In genomic region chr4:169810325-169811323, GRCh38 we compare ENCODE assay signal across 8 cellular contexts. TPM values are rescaled to one million over a fixed set of nuclear protein-coding genes. Genes with fewer than 3 reads are reported as not detected.
DNase-seq lines count a peak whose midpoint lies in the region; ATAC-seq and TF ChIP-seq lines count a peak whose summit lies in the region.

No MANE protein-coding gene starts in this region.

- intact Hi-C loops in mammary epithelial cell (cut with micrococcal nuclease) (loop anchor here (1.0 to 5.0 kb wide), 4 partner anchors 198 to 280 kb away; partner anchors contain the start of gene NEK1), left colon (cut with DNase I, micrococcal nuclease) (loop anchor here (5.0 to 10.0 kb wide), 2 partner anchors 234 to 237 kb away; no protein-coding TSS in a partner anchor)

- BruUV-seq in mammary epithelial cell (replicated peaks; lab: Mats Ljungman, UMichigan), result no TSS peak

- ATAC-seq in left colon (peak; percentile 66), HG03097 (IDR thresholded peaks at IDR 0.05; ENCODE audit: low FRiP score, unreplicated experiment) (no peak)

- H3K9me3 ChIP-seq in BLaER1 treated with 17β-estradiol and CSF1 and Interleukin-3, amounts not matched to agents 10 nM and 100 nM (replicated peaks in 1 of 11), result peaks cover 4 to 10% (median 7%) of the 10 kb centered on the region in 11 experiments
- H3K9me3 ChIP-seq in mammary epithelial cell (replicated peaks; ENCODE audit: insufficient read depth, low read length), result peaks cover 2% of the 10 kb centered on the region
- peaks cover 0 to 2% (median 0%) of the 10 kb centered on the region in 4 donors for H3K9me3 ChIP-seq in tibial nerve

- TF ChIP-seq POLR2A in tibial nerve (IDR thresholded peaks at IDR 0.05), result no peak

- in situ Hi-C loops in GM13977 (cut with MboI; ENCODE audit: low pct_unique_long_range_greater_than_20kb, low sequenced_read_pairs, unreplicated experiment), result loop anchor here (10.0 kb wide), 1 partner anchor 234 kb away; no protein-coding TSS in a partner anchor
- in situ Hi-C loops in mammary epithelial cell (cut with MboI; ENCODE audit: low sequenced_read_pairs in 2 of 2), result no loop called here

- 39% methylated on average over 6 of the region's 6 CpGs for WGBS in mammary epithelial cell (ENCODE audit: low coverage, missing lambda C conversion rate)
- WGBS in tibial nerve, 2 donors, result 18 to 30% methylated on average over 6 of the region's 6 CpGs

- H3K36me3 ChIP-seq in BLaER1 treated with 17β-estradiol and CSF1 and Interleukin-3, amounts not matched to agents 10 nM and 100 nM, result 0 out of 22 replicates have a peak, but pooled peaks cover 0 to 2% (median 0%) of the 10 kb centered on the region in 11 experiments
- H3K36me3 ChIP-seq in mammary epithelial cell (ENCODE audit: insufficient read depth, low read length) (no peaks in the 10 kb centered on the region), tibial nerve (no peaks in the 10 kb centered on the region)

- peaks cover 0 to 2% (median 0%) of the 10 kb centered on the region in 11 experiments; a peak in 1 of 22 replicates for H3K27me3 ChIP-seq in BLaER1 treated with 17β-estradiol and CSF1 and Interleukin-3, amounts not matched to agents 10 nM and 100 nM
- H3K27me3 ChIP-seq in mammary epithelial cell (ENCODE audit: insufficient read depth, low read length) (no peaks in the 10 kb centered on the region), tibial nerve (no peaks in the 10 kb centered on the region)

- H3K27ac ChIP-seq in BLaER1 treated with 17β-estradiol and CSF1 and Interleukin-3, amounts not matched to agents 10 nM and 100 nM, result peak overlapping the region in 2 of 11 experiments; percentile 2 to 24; a peak in 3 of 22 replicates
- H3K27ac ChIP-seq in mammary epithelial cell (ENCODE audit: insufficient read depth, low read depth, low read length) (no peak overlapping the region), tibial nerve (no peak overlapping the region)

- H3K4me1 ChIP-seq in BLaER1 treated with 17β-estradiol and CSF1 and Interleukin-3, amounts not matched to agents 10 nM and 100 nM, result peaks cover 10 to 30% (median 19%) of the 10 kb centered on the region in 10 experiments
- no peaks in the 10 kb centered on the region for H3K4me1 ChIP-seq in mammary epithelial cell (ENCODE audit: insufficient read depth, low read length)
- peaks cover 0 to 9% (median 0%) of the 10 kb centered on the region in 4 donors for H3K4me1 ChIP-seq in tibial nerve

- peak overlapping the region in 10 of 11 experiments; percentile 2 to 46 (median 24); a peak in 11 of 22 replicates for H3K4me2 ChIP-seq in BLaER1 treated with 17β-estradiol and CSF1 and Interleukin-3, amounts not matched to agents 10 nM and 100 nM
- H3K4me2 ChIP-seq in mammary epithelial cell (ENCODE audit: insufficient read depth, low read depth, low read length), result no peak overlapping the region

- no peak overlapping the region for H2AFZ ChIP-seq in mammary epithelial cell (ENCODE audit: low read depth, low read length)

- H3K9ac ChIP-seq in BLaER1 treated with 17β-estradiol and CSF1 and Interleukin-3, amounts not matched to agents 10 nM and 100 nM, result no peak overlapping the region
- no peak overlapping the region for H3K9ac ChIP-seq in mammary epithelial cell (ENCODE audit: insufficient read depth, low read length)

- no peaks in the 10 kb centered on the region for H4K20me1 ChIP-seq in BLaER1 treated with 17β-estradiol and CSF1 and Interleukin-3, amounts not matched to agents 10 nM and 100 nM
- no peaks in the 10 kb centered on the region for H4K20me1 ChIP-seq in mammary epithelial cell (ENCODE audit: insufficient read depth, low read length)

- no peak for TF ChIP-seq EP300 in tibial nerve (IDR thresholded peaks at IDR 0.05)

- dilution Hi-C loops in mammary epithelial cell (cut with HindIII; ENCODE audit: low sequenced_read_pairs), result loop anchor here (5.0 kb wide), 1 partner anchor 237 kb away; no protein-coding TSS in a partner anchor

- DNase-seq in GM13977 (ENCODE audit: low spot score), result peak; percentile 62
- peak; percentile 52 for DNase-seq in HT1080 (ENCODE audit: low read depth)
- DNase-seq in NCI-H82 treated with DMSO at 0.1 percent for 48 hours (lab: John Stamatoyannopoulos, UW; ENCODE audit: unreplicated experiment), result peak; percentile 57
- DNase-seq in mammary epithelial cell, result peak; percentile 55
- no peak for DNase-seq in left colon
- peak in 1 of 2 donors; percentile 75 for DNase-seq in tibial nerve (ENCODE audit: low spot score in 2 of 2)

- H3K79me2 ChIP-seq in mammary epithelial cell (ENCODE audit: insufficient read depth, low read length), result no peaks in the 10 kb centered on the region

- H3K4me3 ChIP-seq in BLaER1 treated with 17β-estradiol and CSF1 and Interleukin-3, amounts not matched to agents 10 nM and 100 nM, result no peak overlapping the region
- H3K4me3 ChIP-seq in mammary epithelial cell (replicated peaks in 1 of 3; ENCODE audit: insufficient read depth in 1 of 3, low read depth in 2 of 3, low read length in 3 of 3) (no peak overlapping the region), tibial nerve (no peak overlapping the region)

- TF ChIP-seq CTCF in GM13977 (IDR thresholded peaks at IDR 0.05; ENCODE audit: extremely low read depth, insufficient read depth, missing control alignments), result peak; percentile 78
- peak; percentile 81 to 83 for TF ChIP-seq CTCF in mammary epithelial cell (conservative IDR thresholded peaks at IDR 0.05 in 1 of 2, IDR thresholded peaks at IDR 0.05 in 1 of 2; ENCODE audit: extremely low read depth in 1 of 2, insufficient read depth in 1 of 2, low read depth in 1 of 2, low read length in 2 of 2)
- TF ChIP-seq CTCF in tibial nerve (IDR thresholded peaks at IDR 0.05), result peak; percentile 70 to 83 (median 81)

- CTCF ChIA-PET in mammary epithelial cell (lab: Charles Lee; ENCODE audit: low non-redundant PET), result interaction anchor here (0.6 to 0.7 kb wide), 9 partner anchors 64 to 716 kb away, joined by 3 to 10 read pairs (median 5); partner anchors contain the start of gene NEK1

RNA-seq across cellular contexts. Expression of gene HPF1, which starts 52.9 kb away (rescaled TPM):
- 30.9 and 31.7 TPM in 2 replicates for total RNA-seq in HT1080 (2014; rRNA removed; shearing (Covaris generic))
- 53.1 and 59.9 TPM in 2 replicates for polyA plus RNA-seq in HT1080 (2015; cell fraction: cytosol; rRNA removed)
- polyA plus RNA-seq in HT1080 (2015; cell fraction: nucleus; rRNA removed), result 50.8 and 53.2 TPM in 2 replicates
- total RNA-seq in mammary epithelial cell, result 10 to 100 TPM; 14.7 to 20.0 TPM
- 14.9 TPM for polyA plus RNA-seq in mammary epithelial cell
- 10.5 TPM for polyA minus RNA-seq in mammary epithelial cell
- total RNA-seq in left colon, result 10 to 100 TPM in 1 of 2 donors, 1 to 10 TPM in 1; 8.4 to 10.2 TPM
- total RNA-seq in tibial nerve, result 10 to 100 TPM; 14.1 to 33.9 (median 24.5) TPM

Comparison
In these comparisons a context has a peak if more than half of its experiments do, and no peak if none do; other contexts are left out.
1. DNase-seq: peak in GM13977 (single experiment), HT1080 (single experiment), NCI-H82 treated with DMSO at 0.1 percent for 48 hours (single experiment) and mammary epithelial cell (single experiment); none in left colon (0 of 2).
2. Peak in every context shown above with its lines, with median percentiles within 50 percentile points of each other: CTCF ChIP-seq.